In genomic region chr15:48298914-48299313, GRCh38 we compare ENCODE assay signal across 25 cellular contexts.
"Had no signal": no experiment of that assay in that cellular context is flagged by ENCODE, and none has a peak within 500 bp of the region (broad histone marks: within the 10 kb centered on the region; RNA-seq: fewer than 3 reads in every experiment).

No MANE protein-coding gene starts in this region.

- ATAC-seq: heart right ventricle; mucosa of descending colon; natural killer cell treated with Interleukin-12 subunit alpha and Interleukin-12 subunit beta and Interleukin-15 and Interleukin-18, amount 100 ng/mL, for 72 hours; right lobe of liver; stimulated activated naive CD8-positive, alpha-beta T cell treated with anti-CD3 and anti-CD28 coated beads, Interleukin-15, Interleukin-2, amounts not matched to agents 100 U/mL and 50 U/mL, for 24 hours had no signal

- H3K9me3 Mint-ChIP-seq: natural killer cell treated with Interleukin-12 subunit alpha and Interleukin-12 subunit beta and Interleukin-15 and Interleukin-18, amount 100 ng/mL, for 72 hours had no signal

- H3K4me1 ChIP-seq: esophagus squamous epithelium, heart right ventricle, left ventricle myocardium inferior, right lobe of liver, testis had no signal

- H3K27me3 Mint-ChIP-seq: progenitor cell of endocrine pancreas had no signal

- H3K36me3 Mint-ChIP-seq: activated naive CD8-positive, alpha-beta T cell; natural killer cell treated with Interleukin-12 subunit alpha and Interleukin-12 subunit beta and Interleukin-15 and Interleukin-18, amount 100 ng/mL, for 72 hours had no signal

- H3K27me3 ChIP-seq: esophagus squamous epithelium, neutrophil, ovary, right lobe of liver, testis had no signal

- H3K27ac ChIP-seq: epithelial cell of prostate, esophagus squamous epithelium, heart right ventricle, left ventricle myocardium inferior, neutrophil, ovary, right lobe of liver, testis had no signal

- DNase-seq: activated CD4-positive, alpha-beta T cell treated with anti-CD3 and anti-CD28 coated beads for 4 hours; activated CD4-positive, alpha-beta T cell treated with anti-CD3 and anti-CD28 coated beads, Interleukin-2, amount 50 U/mL, for 4 hours; activated CD8-positive, alpha-beta memory T cell treated with anti-CD3 and anti-CD28 coated beads for 24 hours; activated effector memory CD4-positive, alpha-beta T cell treated with Interleukin-2 at 50 U/mL for 16 hours; activated naive CD4-positive, alpha-beta T cell treated with Interleukin-2 at 50 U/mL for 16 hours; anterior cingulate cortex; effector CD8-positive, alpha-beta T cell; esophagus squamous epithelium; foreskin melanocyte; heart right ventricle; islet precursor cell; left ventricle myocardium inferior; mucosa of descending colon; ovary; right lobe of liver; stimulated activated CD4-positive, alpha-beta T cell treated with anti-CD3 and anti-CD28 coated beads, Interleukin-2, amount 100 ng/mL, for 48 hours; stimulated activated naive CD8-positive, alpha-beta T cell treated with anti-CD3 and anti-CD28 coated beads, Interleukin-15, Interleukin-2, amounts not matched to agents 100 U/mL and 50 U/mL, for 24 hours; testis; trophoblast cell had no signal

- H3K4me3 ChIP-seq: esophagus squamous epithelium, heart right ventricle, left ventricle myocardium inferior, lung, mucosa of descending colon, ovary, right lobe of liver, testis had no signal

- H3K36me3 ChIP-seq: esophagus squamous epithelium, heart right ventricle, left ventricle myocardium inferior, ovary, right lobe of liver had no signal

- H3K9me3 ChIP-seq: esophagus squamous epithelium, heart right ventricle, left ventricle myocardium inferior, mucosa of descending colon, neutrophil, ovary, right lobe of liver, testis had no signal

- H3K4me3 Mint-ChIP-seq: activated naive CD8-positive, alpha-beta T cell; natural killer cell treated with Interleukin-12 subunit alpha and Interleukin-12 subunit beta and Interleukin-15 and Interleukin-18, amount 100 ng/mL, for 72 hours had no signal

- H3K27ac Mint-ChIP-seq: activated naive CD8-positive, alpha-beta T cell; natural killer cell treated with Interleukin-12 subunit alpha and Interleukin-12 subunit beta and Interleukin-15 and Interleukin-18, amount 100 ng/mL, for 72 hours; progenitor cell of endocrine pancreas had no signal
